ENCODE assay signal across 18 cellular contexts in the genomic region with DNA sequence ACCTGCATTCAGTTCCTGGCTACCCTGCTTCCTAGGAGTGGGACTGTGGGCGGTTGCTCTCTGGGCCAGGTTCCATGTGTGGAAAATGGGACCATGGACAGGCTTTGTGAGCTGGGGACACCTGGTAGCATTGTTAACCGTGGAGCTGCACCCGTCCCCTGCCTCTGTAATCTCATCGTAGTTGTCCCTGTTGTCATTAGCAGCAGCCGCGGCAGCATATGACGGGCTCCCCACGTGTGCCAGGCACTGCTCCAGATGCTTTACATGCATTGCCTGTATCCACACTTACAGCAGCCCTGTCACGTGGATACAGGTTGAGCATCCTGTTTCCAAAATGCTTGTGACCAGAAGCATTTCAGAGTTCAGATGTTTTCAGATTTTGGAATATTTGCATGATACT. TPM values are rescaled to one million over a fixed set of nuclear protein-coding genes. Genes with fewer than 3 reads are reported as not detected.
DNase-seq lines count a peak whose midpoint lies in the region; ATAC-seq and TF ChIP-seq lines count a peak whose summit lies in the region.
"Had no signal": no experiment of that assay in that cellular context is flagged by ENCODE, and none has a peak within 500 bp of the region (broad histone marks: within the 10 kb centered on the region; RNA-seq: fewer than 3 reads in every experiment).

No MANE protein-coding gene starts in this region.

- peak; percentile 67 for ATAC-seq in Right ventricle myocardium superior (ENCODE audit: poor library complexity)
- ATAC-seq in activated T-cell treated with anti-CD3 and anti-CD28 coated beads, Interleukin-2, amount 50 U/mL, for 72 hours (replicated peaks in 1 of 2), result no peak
- ATAC-seq: natural killer cell treated with Interleukin-12 subunit alpha and Interleukin-12 subunit beta and Interleukin-15 and Interleukin-18, amount 100 ng/mL, for 72 hours had no signal

- peaks cover 44% of the 10 kb centered on the region for H3K4me1 Mint-ChIP-seq in activated T-cell treated with anti-CD3 and anti-CD28 coated beads, Interleukin-2, amount 50 U/mL, for 72 hours (ENCODE audit: low read depth)

- H3K9me3 Mint-ChIP-seq in activated T-cell treated with anti-CD3 and anti-CD28 coated beads, Interleukin-2, amount 50 U/mL, for 72 hours, result no peaks in the 10 kb centered on the region
- H3K9me3 Mint-ChIP-seq: activated B cell treated with CpG ODN at 0.5 μM for 24 hours; natural killer cell treated with Interleukin-12 subunit alpha and Interleukin-12 subunit beta and Interleukin-15 and Interleukin-18, amount 100 ng/mL, for 72 hours; stimulated activated naive CD8-positive, alpha-beta T cell treated with anti-CD3 and anti-CD28 coated beads, Interleukin-15, amount 100 ng/mL, for 72 hours had no signal

- H3K27ac ChIP-seq in brain microvascular endothelial cell, result no peak overlapping the region

- DNase-seq in AG10803 (ENCODE audit: low read depth) (peak; percentile 45), NCI-H2107 treated with DMSO at 0.1 percent for 48 hours (lab: John Stamatoyannopoulos, UW; ENCODE audit: unreplicated experiment) (peak; percentile 57), Right ventricle myocardium superior (no peak), pons (ENCODE audit: low spot score) (peak; percentile 55), brain microvascular endothelial cell (no peak), DMS 273 treated with DMSO at 0.1 percent for 48 hours (lab: John Stamatoyannopoulos, UW) (no peak), ACHN (no peak)
- DNase-seq in activated T-cell treated with anti-CD3 and anti-CD28 coated beads, Interleukin-2, amount 50 U/mL, for 72 hours, result no peak
- DNase-seq: activated B cell treated with CpG ODN at 0.5 μM for 24 hours; activated effector memory CD4-positive, alpha-beta T cell treated with anti-CD3 and anti-CD28 coated beads, Interleukin-2, amount 50 U/mL, for 16 hours; amniotic stem cell; central memory CD4-positive, alpha-beta T cell; effector CD8-positive, alpha-beta T cell; NCI-H1105 treated with DMSO at 0.1 percent for 48 hours; SHP77; stimulated activated naive CD8-positive, alpha-beta T cell treated with anti-CD3 and anti-CD28 coated beads, Interleukin-15, amount 100 ng/mL, for 72 hours had no signal

- H3K27ac Mint-ChIP-seq in activated T-cell treated with anti-CD3 and anti-CD28 coated beads, Interleukin-2, amount 50 U/mL, for 72 hours, result no peak overlapping the region
- H3K27ac Mint-ChIP-seq: activated B cell treated with CpG ODN at 0.5 μM for 24 hours; natural killer cell treated with Interleukin-12 subunit alpha and Interleukin-12 subunit beta and Interleukin-15 and Interleukin-18, amount 100 ng/mL, for 72 hours had no signal

- no peaks in the 10 kb centered on the region for H3K27me3 ChIP-seq in brain microvascular endothelial cell (replicated peaks)

- H3K27me3 Mint-ChIP-seq in activated T-cell treated with anti-CD3 and anti-CD28 coated beads, Interleukin-2, amount 50 U/mL, for 72 hours (ENCODE audit: low read depth), result no peaks in the 10 kb centered on the region
- H3K27me3 Mint-ChIP-seq: activated B cell treated with CpG ODN at 0.5 μM for 24 hours; natural killer cell treated with Interleukin-12 subunit alpha and Interleukin-12 subunit beta and Interleukin-15 and Interleukin-18, amount 100 ng/mL, for 72 hours; stimulated activated naive CD8-positive, alpha-beta T cell treated with anti-CD3 and anti-CD28 coated beads, Interleukin-15, amount 100 ng/mL, for 72 hours had no signal

- H3K4me3 Mint-ChIP-seq in activated T-cell treated with anti-CD3 and anti-CD28 coated beads, Interleukin-2, amount 50 U/mL, for 72 hours, result no peak overlapping the region
- H3K4me3 Mint-ChIP-seq: activated B cell treated with CpG ODN at 0.5 μM for 24 hours; natural killer cell treated with Interleukin-12 subunit alpha and Interleukin-12 subunit beta and Interleukin-15 and Interleukin-18, amount 100 ng/mL, for 72 hours; stimulated activated naive CD8-positive, alpha-beta T cell treated with anti-CD3 and anti-CD28 coated beads, Interleukin-15, amount 100 ng/mL, for 72 hours had no signal

- intact Hi-C loops in Right ventricle myocardium superior (cut with DNase I), result no loop called here

- in situ Hi-C loops in brain microvascular endothelial cell (cut with HindIII; ENCODE audit: low pct_ligation_motif_present, low sequenced_read_pairs) (no loop called here), ACHN (cut with HindIII; ENCODE audit: low pct_ligation_motif_present, low pct_unique_long_range_greater_than_20kb, low sequenced_read_pairs) (no loop called here)

- peaks cover 52% of the 10 kb centered on the region for H3K36me3 ChIP-seq in brain microvascular endothelial cell (replicated peaks)

- H3K4me3 ChIP-seq in AG10803 (ENCODE audit: low read length) (no peak overlapping the region), brain microvascular endothelial cell (ENCODE audit: low read depth, low read length) (no peak overlapping the region)
- H3K4me3 ChIP-seq: lung had no signal

- H3K36me3 Mint-ChIP-seq in activated T-cell treated with anti-CD3 and anti-CD28 coated beads, Interleukin-2, amount 50 U/mL, for 72 hours (ENCODE audit: insufficient read depth in 2 of 2), result peaks cover 12 to 31% of the 10 kb centered on the region in 2 donors

- no peak for TF ChIP-seq CTCF in AG10803 (conservative IDR thresholded peaks at IDR 0.05; ENCODE audit: low read length)
- no peak for TF ChIP-seq CTCF in brain microvascular endothelial cell (IDR thresholded peaks at IDR 0.05; ENCODE audit: low read depth, low read length, missing control alignments)

RNA-seq across cellular contexts. Expression of gene ELK3, which starts 54.4 kb away (rescaled TPM):
- 18.9 TPM for total RNA-seq in Right ventricle myocardium superior
- total RNA-seq in activated T-cell treated with anti-CD3 and anti-CD28 coated beads, Interleukin-2, amount 50 U/mL, for 72 hours, result 10 to 100 TPM; 31.2 to 34.9 TPM

Comparison
In these comparisons a context has a peak if more than half of its experiments do, and no peak if none do; other contexts are left out.
1. DNase-seq: peak in AG10803 (single experiment), NCI-H2107 treated with DMSO at 0.1 percent for 48 hours (single experiment) and pons (single experiment); none in Right ventricle myocardium superior (single experiment), brain microvascular endothelial cell (single experiment), DMS 273 treated with DMSO at 0.1 percent for 48 hours (single experiment), ACHN (single experiment) and activated T-cell treated with anti-CD3 and anti-CD28 coated beads, Interleukin-2, amount 50 U/mL, for 72 hours (0 of 2).